8 cellular contexts compared by ENCODE assay signal in genomic region chr7:92833024-92833765, GRCh38. TPM values are rescaled to one million over a fixed set of nuclear protein-coding genes. Genes with fewer than 3 reads are reported as not detected.
DNase-seq lines count a peak whose midpoint lies in the region; ATAC-seq and TF ChIP-seq lines count a peak whose summit lies in the region.

No MANE protein-coding gene starts in this region.

- no peaks in the 10 kb centered on the region for H3K36me3 ChIP-seq in Peyer's patch
- H3K36me3 ChIP-seq in neural cell (ENCODE audit: insufficient read depth, low read length) = no peaks in the 10 kb centered on the region
- H3K36me3 ChIP-seq in stomach smooth muscle (ENCODE audit: control insufficient read depth in 2 of 2, insufficient read depth in 2 of 2, low read length in 2 of 2) = no peaks in the 10 kb centered on the region

- H3K27me3 ChIP-seq in Peyer's patch = no peaks in the 10 kb centered on the region
- peaks cover 42% of the 10 kb centered on the region for H3K27me3 ChIP-seq in neural cell (ENCODE audit: insufficient read depth, low read depth, low read length)
- no peaks in the 10 kb centered on the region for H3K27me3 ChIP-seq in stomach smooth muscle (ENCODE audit: control insufficient read depth in 1 of 2, insufficient read depth in 2 of 2, low read length in 2 of 2)

- TF ChIP-seq CTCF in Peyer's patch (IDR thresholded peaks at IDR 0.05) (peak; percentile 47 to 94 (median 85)), fibroblast of pulmonary artery (IDR thresholded peaks at IDR 0.05; ENCODE audit: low read length, missing control alignments) (peak; percentile 66), neural cell (IDR thresholded peaks at IDR 0.05; ENCODE audit: poor library complexity, severe bottlenecking) (peak; percentile 93)

- H3K4me3 ChIP-seq in Peyer's patch (peak overlapping the region; percentile 76 to 91 (median 78)), fibroblast of pulmonary artery (replicated peaks; ENCODE audit: low read depth, low read length) (peak overlapping the region; percentile 63), neural cell (ENCODE audit: low read length) (peak overlapping the region; percentile 88), stomach smooth muscle (ENCODE audit: low read length in 2 of 2) (peak overlapping the region; percentile 88 to 95)

- peak; percentile 75 for TF ChIP-seq RAD21 in neural cell (conservative IDR thresholded peaks at IDR 0.05)

- peaks cover 27% of the 10 kb centered on the region for H3K79me2 ChIP-seq in neural cell (replicated peaks; ENCODE audit: insufficient read depth, low read length)

- TF ChIP-seq POLR2A in Peyer's patch (IDR thresholded peaks at IDR 0.05) = peak in 1 of 2 donors; percentile 15

- TF ChIP-seq EP300 in neural cell (conservative IDR thresholded peaks at IDR 0.05; ENCODE audit: poor library complexity, severe bottlenecking) = no peak

- H3K9me2 ChIP-seq in neural cell (ENCODE audit: insufficient read depth, low read length) = no peaks in the 10 kb centered on the region

- H2AFZ ChIP-seq in neural cell (ENCODE audit: low read depth, low read length) = peak overlapping the region; percentile 77

- H4K20me1 ChIP-seq in neural cell (ENCODE audit: insufficient read depth) = no peaks in the 10 kb centered on the region

- H3K9ac ChIP-seq in neural cell (ENCODE audit: low read length) (peak overlapping the region; percentile 63), stomach smooth muscle (ENCODE audit: low read length in 2 of 2) (peak overlapping the region; percentile 76 to 84)

- no peaks in the 10 kb centered on the region for H3F3A ChIP-seq in neural cell (ENCODE audit: insufficient read depth, low read length, poor library complexity, severe bottlenecking)

- peak overlapping the region; percentile 81 to 93 (median 85) for H3K27ac ChIP-seq in Peyer's patch
- H3K27ac ChIP-seq in neural cell (ENCODE audit: low read length) = peak overlapping the region; percentile 48
- H3K27ac ChIP-seq in stomach smooth muscle (ENCODE audit: low read length) = peak overlapping the region; percentile 86

- H3K4me1 ChIP-seq in Peyer's patch (peaks cover 0 to 42% (median 3%) of the 10 kb centered on the region in 4 donors), stomach smooth muscle (ENCODE audit: control insufficient read depth, insufficient read depth, low read length) (peaks cover 21% of the 10 kb centered on the region)

- H3K4me2 ChIP-seq in neural cell (ENCODE audit: low read length) = no peak overlapping the region

- H3K9me3 ChIP-seq in Peyer's patch (no peaks in the 10 kb centered on the region), neural cell (ENCODE audit: low read length) (no peaks in the 10 kb centered on the region), stomach smooth muscle (ENCODE audit: control insufficient read depth in 2 of 2, low read length in 2 of 2) (no peaks in the 10 kb centered on the region)

- peak; percentile 59 for ATAC-seq in GM21515 (IDR thresholded peaks at IDR 0.05; ENCODE audit: unreplicated experiment)

- DNase-seq in DMS153 (lab: John Stamatoyannopoulos, UW) = peak; percentile 64
- peak; percentile 79 for DNase-seq in HuH-7 (ENCODE audit: low spot score)
- peak; percentile 86 to 96 (median 95) for DNase-seq in Peyer's patch
- DNase-seq in activated T-helper 1 cell treated with anti-CD3 and anti-CD28 coated beads, Interleukin-2, amount 50 U/mL, for 16 hours (ENCODE audit: low read depth in 1 of 2, low spot score in 1 of 2) = peak; percentile 77 to 78
- peak; percentile 82 for DNase-seq in fibroblast of pulmonary artery (ENCODE audit: low read depth)

TF ChIP-seq in neural cell, 6 proteins besides CTCF, POLR2A, EP300 and RAD21:
- TF ChIP-seq EZH2 (IDR thresholded peaks at IDR 0.05; ENCODE audit: borderline replicate concordance, insufficient read depth, low read length, poor library complexity, severe bottlenecking) (no peak), POLR2AphosphoS5 (IDR thresholded peaks at IDR 0.05) (peak; percentile 50), SMC3 (conservative IDR thresholded peaks at IDR 0.05; ENCODE audit: poor library complexity) (peak; percentile 90), TAF1 (IDR thresholded peaks at IDR 0.05; ENCODE audit: low read depth) (peak; percentile 41), MXI1 (conservative IDR thresholded peaks at IDR 0.05; ENCODE audit: poor library complexity, severe bottlenecking) (peak; percentile 81), REST (IDR thresholded peaks at IDR 0.05; ENCODE audit: borderline replicate concordance) (no peak)
TF ChIP-seq in neural cell: peak in this region for 4.

RNA-seq across cellular contexts. Expression of gene CDK6, which starts 3.2 kb away (rescaled TPM):
- 10 to 100 TPM; 25.6 to 75.1 (median 55.4) TPM for total RNA-seq in Peyer's patch
- 4.1 and 4.2 TPM in 2 replicates for polyA plus RNA-seq in neural cell
- 14.1 and 18.4 TPM in 2 replicates for polyA minus RNA-seq in neural cell

Comparison
In these comparisons a context has a peak if more than half of its experiments do, and no peak if none do; other contexts are left out.
1. Peak in every context shown above with its lines: DNase-seq, ATAC-seq, H3K4me3 ChIP-seq and H3K27ac ChIP-seq.